ENCODE assay signal across 1 cellular context in genomic region chr19:18317998-18318800, GRCh38.
A peak's percentile ranks its signal among the peaks of the same experiment; 100 is the strongest.
TF ChIP-seq lines count a peak whose summit lies in the region.

No MANE protein-coding gene starts in this region.

TF ChIP-seq in K562, 482 proteins besides CTCF, POLR2A, EP300 and RAD21 (continued from another document and continues in another):
- TF ChIP-seq ZBTB40 (IDR thresholded peaks at IDR 0.05), result peak; percentile 55
- no peak for TF ChIP-seq ZBTB40 (CRISPR knock-in tag; IDR thresholded peaks at IDR 0.05)
- peak in 1 of 2 experiments; percentile 52; a peak in 1 of 4 replicates for TF ChIP-seq UBTF (IDR thresholded peaks at IDR 0.05; ENCODE audit: borderline replicate concordance in 1 of 2, low read depth in 2 of 2, low read length in 2 of 2)
- TF ChIP-seq PURB (CRISPR knock-in tag; IDR thresholded peaks at IDR 0.05; ENCODE audit: low read depth), result no peak
- TF ChIP-seq MYC (IDR thresholded peaks at IDR 0.05; ENCODE audit: low read depth, low read length), result peak; percentile 87
- peak; percentile 35; the same call in 1 of the 2 replicates for TF ChIP-seq MYC (CRISPR knock-in tag; IDR thresholded peaks at IDR 0.05; ENCODE audit: borderline replicate concordance, low read depth)
- TF ChIP-seq DMBX1 (CRISPR knock-in tag; IDR thresholded peaks at IDR 0.05; ENCODE audit: borderline replicate concordance), result peak; percentile 86
- no peak for TF ChIP-seq U2AF2 (optimal IDR thresholded peaks at IDR 0.05; ENCODE audit: low read depth, low read length)
- no peak for TF ChIP-seq POU5F1 (IDR thresholded peaks at IDR 0.05; ENCODE audit: borderline replicate concordance, low read depth, low read length, partially characterized antibody)
- no peak for TF ChIP-seq ILF3 (IDR thresholded peaks at IDR 0.05; ENCODE audit: borderline replicate concordance)
- TF ChIP-seq TAF15 (IDR thresholded peaks at IDR 0.05; ENCODE audit: low read depth, low read length), result no peak
- no peak for TF ChIP-seq POLR2B (IDR thresholded peaks at IDR 0.05; ENCODE audit: low read depth, partially characterized antibody)
- no peak for TF ChIP-seq MAFK (IDR thresholded peaks at IDR 0.05; ENCODE audit: low read length)
- no peak for TF ChIP-seq KDM2B (CRISPR knock-in tag; IDR thresholded peaks at IDR 0.05)
- no peak for TF ChIP-seq FOXJ2 (tag; IDR thresholded peaks at IDR 0.05)
- no peak for TF ChIP-seq TARDBP (IDR thresholded peaks at IDR 0.05)
- peak; percentile 21 to 34; a peak in 1 of 4 replicates for TF ChIP-seq TRIM24 (IDR thresholded peaks at IDR 0.05)
- TF ChIP-seq ZBTB7A (IDR thresholded peaks at IDR 0.05; ENCODE audit: borderline replicate concordance, control insufficient read depth, low read depth, low read length), result peak; percentile 70; the same call in 1 of the 2 replicates
- peak; percentile 30 for TF ChIP-seq TBP (optimal IDR thresholded peaks at IDR 0.05; ENCODE audit: low read depth, low read length)
- peak; percentile 63 for TF ChIP-seq CXXC5 (CRISPR knock-in tag; IDR thresholded peaks at IDR 0.05)
- TF ChIP-seq SMC3 (conservative IDR thresholded peaks at IDR 0.05; ENCODE audit: insufficient read depth, low read depth, low read length), result no peak
- TF ChIP-seq MBD1 (CRISPR knock-in tag; IDR thresholded peaks at IDR 0.05), result no peak
- TF ChIP-seq CTCFL (IDR thresholded peaks at IDR 0.05; ENCODE audit: borderline replicate concordance, insufficient read depth, low read depth, low read length, poor library complexity, severe bottlenecking), result no peak
- peak; percentile 29 for TF ChIP-seq TAF1 (IDR thresholded peaks at IDR 0.05; ENCODE audit: control insufficient read depth, extremely low read depth, insufficient read depth, low read length, severe bottlenecking)
- no peak for TF ChIP-seq ZNF436 (CRISPR knock-in tag; IDR thresholded peaks at IDR 0.05)
- TF ChIP-seq ZNF408 (CRISPR knock-in tag; IDR thresholded peaks at IDR 0.05; ENCODE audit: low read depth), result no peak
- TF ChIP-seq KDM4B (IDR thresholded peaks at IDR 0.05; ENCODE audit: borderline replicate concordance in 2 of 2, low read depth in 1 of 2), result no peak
- no peak for TF ChIP-seq TFE3 (CRISPR knock-in tag; IDR thresholded peaks at IDR 0.05)
- no peak for TF ChIP-seq TCF15 (CRISPR knock-in tag; IDR thresholded peaks at IDR 0.05)
- TF ChIP-seq ZNF165 (CRISPR knock-in tag; IDR thresholded peaks at IDR 0.05; ENCODE audit: borderline replicate concordance), result no peak
- no peak for TF ChIP-seq ID3 (CRISPR knock-in tag; IDR thresholded peaks at IDR 0.05)
- TF ChIP-seq ID3 (tag; IDR thresholded peaks at IDR 0.05), result peak; percentile 57; the same call in 1 of the 2 replicates
- TF ChIP-seq RBM17 (IDR thresholded peaks at IDR 0.05; ENCODE audit: borderline replicate concordance, low read depth, low read length), result no peak
- TF ChIP-seq HIVEP1 (CRISPR knock-in tag; IDR thresholded peaks at IDR 0.05), result no peak
- no peak for TF ChIP-seq BACH1 (tag; IDR thresholded peaks at IDR 0.05)
- peak; percentile 61; the same call in 1 of the 2 replicates for TF ChIP-seq ELF1 (tag; IDR thresholded peaks at IDR 0.05)
- TF ChIP-seq NELFE (IDR thresholded peaks at IDR 0.05; ENCODE audit: insufficient read depth, insufficient read length), result no peak
- TF ChIP-seq CHD1 (IDR thresholded peaks at IDR 0.05; ENCODE audit: low read length), result no peak
- peak; percentile 78 for TF ChIP-seq EP400 (IDR thresholded peaks at IDR 0.05)
- TF ChIP-seq COPS2 (conservative IDR thresholded peaks at IDR 0.05), result no peak
- no peak for TF ChIP-seq EGR1 (conservative IDR thresholded peaks at IDR 0.05)
- TF ChIP-seq ZFP91 (CRISPR knock-in tag; IDR thresholded peaks at IDR 0.05), result no peak
- no peak for TF ChIP-seq BRF2 (IDR thresholded peaks at IDR 0.05; ENCODE audit: borderline replicate concordance, insufficient read depth, insufficient read length)
- no peak for TF ChIP-seq BDP1 (IDR thresholded peaks at IDR 0.05; ENCODE audit: insufficient read depth, insufficient read length)
- no peak for TF ChIP-seq NCOA1 (IDR thresholded peaks at IDR 0.05; ENCODE audit: low read depth)
